ENCODE assay signal across 10 cellular contexts in the genomic region with DNA sequence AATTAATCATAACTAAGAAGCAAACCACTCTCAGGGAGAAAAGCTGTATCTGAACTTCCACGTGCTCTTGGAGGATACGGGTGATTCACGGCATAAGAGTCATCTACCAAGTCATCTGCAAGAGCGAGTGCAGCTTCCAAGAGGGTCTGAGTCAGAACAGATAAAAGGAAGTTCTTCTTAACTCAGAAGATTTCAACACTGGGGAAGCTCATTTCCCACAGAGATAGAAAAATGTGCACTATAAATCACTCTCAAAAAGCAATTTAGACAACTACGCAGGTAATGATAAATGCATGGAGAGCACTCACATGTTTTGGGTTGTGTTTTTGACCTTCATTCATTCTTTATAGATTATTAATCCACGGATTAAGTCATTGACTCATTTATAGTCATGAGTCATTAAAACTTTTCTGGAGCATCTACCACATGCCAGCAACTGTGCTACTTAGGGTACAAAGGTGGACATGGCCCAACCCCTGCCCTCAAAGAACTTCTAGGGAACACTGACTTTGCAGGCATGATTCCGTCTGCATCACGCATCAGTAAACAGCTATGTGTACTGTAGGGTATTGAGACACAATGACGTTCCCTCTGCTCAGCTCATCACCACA. TPM values are rescaled to one million over a fixed set of nuclear protein-coding genes. Genes with fewer than 3 reads are reported as not detected.
DNase-seq lines count a peak whose midpoint lies in the region; ATAC-seq and TF ChIP-seq lines count a peak whose summit lies in the region.
"Had no signal": no experiment of that assay in that cellular context is flagged by ENCODE, and none has a peak within 500 bp of the region (broad histone marks: within the 10 kb centered on the region; RNA-seq: fewer than 3 reads in every experiment).

No MANE protein-coding gene starts in this region.

- H3K9me3 ChIP-seq in adipocyte (ENCODE audit: control insufficient read depth, low read length), result no peaks in the 10 kb centered on the region

- H3K36me3 ChIP-seq in adipocyte (ENCODE audit: control insufficient read depth, insufficient read depth, low read length, severe bottlenecking) (no peaks in the 10 kb centered on the region), kidney epithelial cell (ENCODE audit: control insufficient read depth, insufficient read depth, low read length) (peaks cover 2% of the 10 kb centered on the region)

- H3K4me3 ChIP-seq in AG09309 (ENCODE audit: control insufficient read depth, low read depth, low read length), result no peak overlapping the region
- peak overlapping the region; percentile 31 for H3K4me3 ChIP-seq in adipocyte (ENCODE audit: low read length)
- no peak overlapping the region for H3K4me3 ChIP-seq in kidney epithelial cell (ENCODE audit: low read depth, low read length)

- no peak for ATAC-seq in HG02840 (IDR thresholded peaks at IDR 0.05; ENCODE audit: low FRiP score, unreplicated experiment)
- ATAC-seq in HG03439 (IDR thresholded peaks at IDR 0.05; ENCODE audit: unreplicated experiment), result no peak

- peak overlapping the region; percentile 77 for H3K9ac ChIP-seq in adipocyte (ENCODE audit: low read length)

- H3K27me3 ChIP-seq in adipocyte (replicated peaks; ENCODE audit: control insufficient read depth, insufficient read depth, low read length) (no peaks in the 10 kb centered on the region), kidney epithelial cell (ENCODE audit: control insufficient read depth, insufficient read depth, low read length) (no peaks in the 10 kb centered on the region)

- peak; percentile 98 for DNase-seq in AG09309 (ENCODE audit: low read depth)
- DNase-seq in HT1080 (ENCODE audit: low read depth), result peak; percentile 98
- peak; percentile 85 for DNase-seq in adipocyte (ENCODE audit: low read depth)
- DNase-seq in kidney epithelial cell (ENCODE audit: low read depth), result peak; percentile 99
- DNase-seq in NCI-H1048 (lab: John Stamatoyannopoulos, UW), result no peak
- DNase-seq in Ammon's horn (ENCODE audit: low spot score), result no peak
- DNase-seq: stimulated activated CD8-positive, alpha-beta memory T cell treated with anti-CD3 and anti-CD28 coated beads, Interleukin-4, amount 100 ng/mL, for 48 hours had no signal

- peaks cover 47% of the 10 kb centered on the region for H3K4me1 ChIP-seq in adipocyte (ENCODE audit: control insufficient read depth, insufficient read depth, low read length)

- TF ChIP-seq CTCF in AG09309 (IDR thresholded peaks at IDR 0.05; ENCODE audit: control insufficient read depth, insufficient read depth, low read depth, low read length, missing control alignments) (no peak), kidney epithelial cell (IDR thresholded peaks at IDR 0.05; ENCODE audit: insufficient read depth, low read length, poor library complexity, severe bottlenecking) (no peak)

RNA-seq across cellular contexts. Expression of a gene that starts 20.8 kb away (rescaled TPM):
- 5.9 and 7.8 TPM in 2 replicates for total RNA-seq in HT1080 (2014; rRNA removed; shearing (Covaris generic))
- 0.83 and 1.6 TPM in 2 replicates for polyA plus RNA-seq in HT1080 (2015; cell fraction: cytosol; rRNA removed)
- 3.2 and 3.8 TPM in 2 replicates for polyA plus RNA-seq in HT1080 (2015; cell fraction: nucleus; rRNA removed)
- 27.5 and 30.6 TPM in 2 replicates for total RNA-seq in kidney epithelial cell
- polyA plus RNA-seq: IgD-negative memory B cell had no signal

Comparison
In these comparisons a context has a peak if more than half of its experiments do, and no peak if none do; other contexts are left out.
1. DNase-seq: peak in AG09309 (single experiment), HT1080 (single experiment), adipocyte (single experiment) and kidney epithelial cell (single experiment); none in NCI-H1048 (single experiment) and Ammon's horn (single experiment).